In the genomic region with DNA sequence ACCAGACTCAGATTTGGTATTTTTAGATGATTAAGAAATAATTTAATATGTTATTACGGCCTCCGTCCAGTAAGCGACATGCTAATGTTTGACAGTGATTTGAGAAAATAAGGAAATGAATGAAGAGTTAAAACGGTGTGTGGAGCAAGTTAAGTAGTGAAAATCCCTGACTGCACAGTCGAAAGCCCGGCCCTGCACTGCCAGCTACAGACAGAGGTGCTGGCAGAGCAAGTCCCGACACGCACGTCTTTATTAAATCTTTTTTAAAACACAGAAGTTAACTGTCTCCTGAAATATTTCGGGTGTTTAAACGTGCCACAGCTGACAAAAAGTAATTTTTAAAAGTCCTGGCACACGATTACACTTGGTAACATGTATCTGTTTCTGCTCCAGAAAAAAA, we compare ENCODE assay signal across 16 cellular contexts.
DNase-seq lines count a peak whose midpoint lies in the region; ATAC-seq, FAIRE-seq and TF ChIP-seq lines count a peak whose summit lies in the region.
"Had no signal": no experiment of that assay in that cellular context is flagged by ENCODE, and none has a peak within 500 bp of the region (broad histone marks: within the 10 kb centered on the region; RNA-seq: fewer than 3 reads in every experiment).

No MANE protein-coding gene starts in this region.

- H3K27ac ChIP-seq in MM.1S (ENCODE audit: low read length) (no peak overlapping the region), RWPE1 (no peak overlapping the region)
- H3K27ac ChIP-seq: BLaER1 treated with 17β-estradiol and CSF1 and Interleukin-3, amounts not matched to agents 10 nM and 100 nM; GM23248 had no signal

- TF ChIP-seq CTCF in MM.1S (IDR thresholded peaks at IDR 0.05; ENCODE audit: low read length) (no peak), RWPE1 (conservative IDR thresholded peaks at IDR 0.05; ENCODE audit: low read depth) (no peak), bronchial epithelial cell (IDR thresholded peaks at IDR 0.05; ENCODE audit: insufficient read depth, low read length, severe bottlenecking) (no peak)

- ATAC-seq in HG03521 (IDR thresholded peaks at IDR 0.05; ENCODE audit: unreplicated experiment): no peak
- ATAC-seq: CD8-positive, alpha-beta T cell had no signal

- POLR2A ChIA-PET in RWPE1 (lab: Yijun Ruan, JAX; ENCODE audit: low non-redundant PET): no interaction called here

- DNase-seq in MM.1S: peak; percentile 42
- peak; percentile 6 for DNase-seq in RWPE1 (ENCODE audit: low spot score)
- peak; percentile 7 for DNase-seq in bronchial epithelial cell (ENCODE audit: low read depth)
- DNase-seq in ureter (ENCODE audit: low spot score): peak; percentile 56
- DNase-seq in stimulated activated CD4-positive, alpha-beta T cell treated with anti-CD3 and anti-CD28 coated beads, Interleukin-2, amount 100 ng/mL, for 48 hours: no peak
- no peak for DNase-seq in GM12892 (ENCODE audit: insufficient read length)
- DNase-seq: Calu3; CD8-positive, alpha-beta T cell; DMS79 treated with DMSO at 0.1 percent for 48 hours; GF-D8; GM23248; IMR-90 had no signal

- TF ChIP-seq POLR2A in GM12892 (IDR thresholded peaks at IDR 0.05; ENCODE audit: low read depth, low read length): no peak

- 0 out of 2 replicates have a peak overlapping the region, but pooled peaks have one; percentile 41 for H2AFZ ChIP-seq in MM.1S (ENCODE audit: low read length)
- H2AFZ ChIP-seq: GM23248 had no signal

- H3K9me3 ChIP-seq in MM.1S (replicated peaks; ENCODE audit: insufficient read depth, low read length): no peaks in the 10 kb centered on the region
- H3K9me3 ChIP-seq: HAP-1 had no signal

- no peak overlapping the region for H3K9ac ChIP-seq in MM.1S (ENCODE audit: low read length)
- H3K9ac ChIP-seq: BLaER1 treated with 17β-estradiol and CSF1 and Interleukin-3, amounts not matched to agents 10 nM and 100 nM; GM23248 had no signal

- H4K20me1 ChIP-seq in MM.1S (ENCODE audit: insufficient read depth, low read length): no peaks in the 10 kb centered on the region
- H4K20me1 ChIP-seq: BLaER1 treated with 17β-estradiol and CSF1 and Interleukin-3, amounts not matched to agents 10 nM and 100 nM had no signal

- no peaks in the 10 kb centered on the region for H3F3A ChIP-seq in MM.1S (ENCODE audit: insufficient read depth, low read length)

- peak overlapping the region; percentile 60; the same call in 1 of the 2 replicates for H3K4me2 ChIP-seq in MM.1S (ENCODE audit: low read depth, low read length)
- H3K4me2 ChIP-seq: BLaER1 treated with 17β-estradiol and CSF1 and Interleukin-3, amounts not matched to agents 10 nM and 100 nM had no signal

- CTCF ChIA-PET in RWPE1 (lab: Yijun Ruan, JAX): no interaction called here

- H3K27me3 ChIP-seq in MM.1S (replicated peaks; ENCODE audit: insufficient read depth, low read length) (peaks cover 17% of the 10 kb centered on the region), bronchial epithelial cell (ENCODE audit: control insufficient read depth, insufficient read depth, low read length) (no peaks in the 10 kb centered on the region)
- H3K27me3 ChIP-seq: BLaER1 treated with 17β-estradiol and CSF1 and Interleukin-3, amounts not matched to agents 10 nM and 100 nM had no signal

- no peaks in the 10 kb centered on the region for H3K79me2 ChIP-seq in MM.1S (ENCODE audit: low read length)

- no peaks in the 10 kb centered on the region for H3K9me2 ChIP-seq in MM.1S (replicated peaks; ENCODE audit: insufficient read depth, low read length)

- H3K4me3 ChIP-seq in MM.1S (ENCODE audit: low read length) (peak overlapping the region; percentile 42; the same call in 1 of the 2 replicates), bronchial epithelial cell (ENCODE audit: low read depth, low read length) (no peak overlapping the region)
- H3K4me3 ChIP-seq: BLaER1 treated with 17β-estradiol and CSF1 and Interleukin-3, amounts not matched to agents 10 nM and 100 nM; GM23248; HAP-1 had no signal

- no peak for FAIRE-seq in bronchial epithelial cell (lab: Jason Lieb, UNC)
- FAIRE-seq in GM12892 (lab: Jason Lieb, UNC): no peak
- FAIRE-seq: HTR-8/SVneo had no signal

- H3K36me3 ChIP-seq in MM.1S (replicated peaks; ENCODE audit: insufficient read depth, low read length) (no peaks in the 10 kb centered on the region), bronchial epithelial cell (ENCODE audit: control insufficient read depth, insufficient read depth, low read length) (no peaks in the 10 kb centered on the region)
- H3K36me3 ChIP-seq: BLaER1 treated with 17β-estradiol and CSF1 and Interleukin-3, amounts not matched to agents 10 nM and 100 nM; HAP-1 had no signal

- H3K4me1 ChIP-seq in MM.1S (ENCODE audit: low read length): no peaks in the 10 kb centered on the region
- H3K4me1 ChIP-seq: BLaER1 treated with 17β-estradiol and CSF1 and Interleukin-3, amounts not matched to agents 10 nM and 100 nM; HAP-1 had no signal

Comparison
In these comparisons a context has a peak if more than half of its experiments do, and no peak if none do; other contexts are left out.
1. DNase-seq: peak in MM.1S (single experiment), RWPE1 (single experiment), bronchial epithelial cell (single experiment) and ureter (single experiment); none in stimulated activated CD4-positive, alpha-beta T cell treated with anti-CD3 and anti-CD28 coated beads, Interleukin-2, amount 100 ng/mL, for 48 hours (0 of 2) and GM12892 (single experiment).